23 cellular contexts compared by ENCODE assay signal in the genomic region with DNA sequence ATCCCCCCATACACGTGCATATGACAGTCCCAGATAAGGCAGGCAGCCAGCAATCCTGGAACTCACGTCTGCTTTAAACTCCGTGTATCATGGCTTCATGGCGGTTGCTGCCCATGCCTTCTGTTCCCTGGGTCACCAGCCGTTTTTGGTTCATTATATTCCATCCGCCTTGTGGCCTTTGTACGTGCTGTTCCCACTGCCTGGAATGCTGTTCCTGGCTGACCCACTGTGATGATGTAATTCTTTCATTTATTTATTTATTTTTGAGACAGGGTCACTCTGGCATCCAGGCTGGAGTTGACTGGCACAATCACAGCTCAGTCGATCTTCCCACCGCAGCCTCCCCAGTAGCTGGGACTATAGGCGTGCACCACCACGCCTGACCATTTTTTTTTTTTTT.
"Had no signal": no experiment of that assay in that cellular context is flagged by ENCODE, and none has a peak within 500 bp of the region (broad histone marks: within the 10 kb centered on the region; RNA-seq: fewer than 3 reads in every experiment).

No MANE protein-coding gene starts in this region.

- H3K36me3 ChIP-seq: SJSA1 had no signal

- H3K27ac Mint-ChIP-seq: IgD-negative memory B cell had no signal

- H3K27me3 ChIP-seq: SJSA1 had no signal

- H3K4me3 Mint-ChIP-seq: IgD-negative memory B cell had no signal

- DNase-seq: KBM-7, MV-4-11, NCI-H1048, NCI-H1105, NCI-H1417 treated with DMSO at 0.1 percent for 48 hours, NCI-H146, NCI-H1694 treated with DMSO at 0.1 percent for 48 hours, NCI-H1930, NCI-H2081 treated with DMSO at 0.1 percent for 48 hours, NCI-H2171, NCI-H226, NCI-H446, NCI-H510A, NCI-H524 treated with DMSO at 0.1 percent for 48 hours, NCI-H69, NCI-H774, Right ventricle myocardium superior, RPMI8226, SIG-M5 had no signal

- FAIRE-seq: RCC 7860 had no signal

- H3K4me3 ChIP-seq: SJSA1, SK-N-MC had no signal

- H3K9me3 ChIP-seq: SJSA1 had no signal

- H3K27ac ChIP-seq: SJSA1, SK-N-MC had no signal

- H3K9me3 Mint-ChIP-seq: IgD-negative memory B cell had no signal
